In the genomic region with DNA sequence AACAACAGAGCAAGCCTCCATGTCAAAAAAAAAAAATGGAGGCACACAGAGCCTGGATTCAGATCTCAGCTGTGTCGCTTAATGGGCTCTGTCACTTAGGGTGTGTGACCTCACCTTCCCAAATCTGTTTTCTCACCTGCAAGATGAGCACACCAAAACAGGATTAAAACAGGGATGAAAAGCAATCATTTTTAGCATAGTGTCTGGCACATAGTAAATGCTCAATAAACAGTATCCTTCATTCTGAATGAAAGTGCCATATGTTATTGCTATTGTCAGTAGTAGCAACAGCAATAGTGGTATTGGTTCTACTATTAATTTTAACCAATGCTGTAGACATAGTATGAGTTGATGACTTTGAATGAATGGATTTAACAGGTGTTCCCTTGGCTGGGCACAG, we compare ENCODE assay signal across 29 cellular contexts. TPM values are rescaled to one million over a fixed set of nuclear protein-coding genes. Genes with fewer than 3 reads are reported as not detected.
"Had no signal": no experiment of that assay in that cellular context is flagged by ENCODE, and none has a peak within 500 bp of the region (broad histone marks: within the 10 kb centered on the region; RNA-seq: fewer than 3 reads in every experiment).

No MANE protein-coding gene starts in this region.

- DNase-seq: activated CD4-positive, alpha-beta T cell treated with anti-CD3 and anti-CD28 coated beads for 4 hours; activated CD4-positive, alpha-beta T cell treated with anti-CD3 and anti-CD28 coated beads, Interleukin-2, amount 50 U/mL, for 48 hours; activated CD8-positive, alpha-beta memory T cell treated with anti-CD3 and anti-CD28 coated beads for 24 hours; activated effector memory CD4-positive, alpha-beta T cell treated with anti-CD3 and anti-CD28 coated beads, Interleukin-2, amount 50 U/mL, for 16 hours; activated naive CD4-positive, alpha-beta T cell treated with anti-CD3 and anti-CD28 coated beads for 36 hours; activated naive CD8-positive, alpha-beta T cell treated with anti-CD3 and anti-CD28 coated beads for 36 hours; adrenal gland; cortex of kidney; endodermal cell; esophagus squamous epithelium; foreskin melanocyte; kidney glomerular epithelial cell; left lung; lower lobe of right lung; mesenchymal stem cell; naive thymus-derived CD8-positive, alpha-beta T cell; occipital lobe; right cardiac atrium; spleen; stimulated activated naive CD8-positive, alpha-beta T cell treated with anti-CD3 and anti-CD28 coated beads, Interleukin-15, Interleukin-2, amounts not matched to agents 100 U/mL and 50 U/mL, for 24 hours; SW 1271; T-helper 9 cell; thyroid gland had no signal

- H3K36me3 ChIP-seq: neural progenitor cell had no signal

- H3K27me3 ChIP-seq: adrenal gland, ascending aorta, cardiac muscle cell, esophagus squamous epithelium, left lung, neural progenitor cell, spleen, thyroid gland, upper lobe of right lung had no signal

- H3K27ac ChIP-seq: cardiac muscle cell, left lung, lower lobe of right lung, neural progenitor cell, parathyroid adenoma, thyroid gland, upper lobe of right lung, VCaP had no signal

- H3K9me3 ChIP-seq: adrenal gland, ascending aorta, esophagus squamous epithelium, left lung, lower lobe of right lung, spleen, thyroid gland, upper lobe of right lung had no signal

- H3K4me3 ChIP-seq: adrenal gland, ascending aorta, cardiac muscle cell, esophagus squamous epithelium, left lung, lower lobe of right lung, neural progenitor cell, spleen, thyroid gland, upper lobe of right lung had no signal

- H3K4me1 ChIP-seq: ascending aorta, neural progenitor cell, parathyroid adenoma had no signal

RNA-seq across cellular contexts. Expression of a gene that starts 29.7 kb away (rescaled TPM):
- total RNA-seq: cardiac muscle cell, endodermal cell had no signal
